ENCODE assay signal across 12 cellular contexts in the genomic region with DNA sequence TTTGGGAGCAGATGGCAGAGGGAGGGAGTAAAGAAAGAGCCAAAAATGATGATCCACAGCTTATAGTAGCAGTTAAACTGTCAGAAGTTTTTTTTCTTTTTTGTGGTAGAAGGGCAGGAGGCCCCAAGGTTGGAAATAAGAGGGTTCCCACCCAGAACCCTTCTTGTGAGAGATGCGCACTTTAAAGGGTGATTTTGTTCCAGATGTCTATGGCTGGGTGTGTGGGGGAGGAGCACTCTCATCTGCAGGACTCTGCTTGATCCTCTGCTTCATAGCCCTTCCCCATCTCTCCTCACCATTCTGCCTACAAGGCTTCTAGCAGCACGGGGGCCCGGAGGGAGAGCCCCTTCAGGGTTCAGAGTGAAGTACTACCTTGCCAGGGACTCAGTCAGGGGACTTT.
"Had no signal": no experiment of that assay in that cellular context is flagged by ENCODE, and none has a peak within 500 bp of the region (broad histone marks: within the 10 kb centered on the region; RNA-seq: fewer than 3 reads in every experiment).

No MANE protein-coding gene starts in this region.

- ATAC-seq: activated CD8-positive, alpha-beta memory T cell treated with anti-CD3 and anti-CD28 coated beads, Interleukin-2, amount 10 ng/mL, durations not matched to agents 7 days and 5 days; pancreas had no signal

- H3K27ac ChIP-seq: adrenal gland, pancreas, thyroid gland had no signal

- H3K4me3 Mint-ChIP-seq: activated CD8-positive, alpha-beta memory T cell treated with anti-CD3 and anti-CD28 coated beads, Interleukin-2, amount 10 ng/mL, durations not matched to agents 7 days and 5 days; activated naive CD4-positive, alpha-beta T cell treated with anti-CD3 and anti-CD28 coated beads for 36 hours; mesothelial cell of epicardium had no signal

- H3K4me3 ChIP-seq: adrenal gland, pancreas, thyroid gland had no signal

- H3K27me3 Mint-ChIP-seq: activated CD8-positive, alpha-beta memory T cell treated with anti-CD3 and anti-CD28 coated beads, Interleukin-2, amount 10 ng/mL, durations not matched to agents 7 days and 5 days had no signal

- H3K9me3 ChIP-seq: adrenal gland, pancreas, thyroid gland had no signal

- H3K27ac Mint-ChIP-seq: activated CD8-positive, alpha-beta memory T cell treated with anti-CD3 and anti-CD28 coated beads, Interleukin-2, amount 10 ng/mL, durations not matched to agents 7 days and 5 days; activated naive CD4-positive, alpha-beta T cell treated with anti-CD3 and anti-CD28 coated beads for 36 hours; mesothelial cell of epicardium had no signal

- H3K9me3 Mint-ChIP-seq: activated naive CD4-positive, alpha-beta T cell treated with anti-CD3 and anti-CD28 coated beads for 36 hours; mesothelial cell of epicardium had no signal

- DNase-seq: activated CD8-positive, alpha-beta memory T cell treated with anti-CD3 and anti-CD28 coated beads, Interleukin-2, amount 10 ng/mL, durations not matched to agents 7 days and 5 days; activated naive CD4-positive, alpha-beta T cell treated with anti-CD3 and anti-CD28 coated beads for 36 hours; central memory CD4-positive, alpha-beta T cell; effector memory CD4-positive, alpha-beta T cell; erythroblast; kidney glomerular epithelial cell; pancreas; stimulated activated CD4-positive, alpha-beta T cell treated with anti-CD3 and anti-CD28 coated beads, Interleukin-4, amount 100 ng/mL, for 1 hour; T-helper 2 cell; thyroid gland had no signal

- H3K27me3 ChIP-seq: adrenal gland, pancreas, thyroid gland had no signal
